Comparison of ENCODE assay signal across 1 cellular context in genomic region chr5:127517480-127518318, GRCh38.
TF ChIP-seq lines count a peak whose summit lies in the region.

TSS of gene PRRC1 (plus strand) at chr5:127517640. CDS start at chr5:127523480, 5,840 bp downstream.

TF ChIP-seq in GM23338, 12 proteins besides CTCF, POLR2A, EP300 and RAD21 (continued from another document):
- no peak for TF ChIP-seq REST (IDR thresholded peaks at IDR 0.05; ENCODE audit: unreplicated experiment)
- no peak for TF ChIP-seq ZNF331 (CRISPR knock-in tag; IDR thresholded peaks at IDR 0.05; ENCODE audit: low read depth)
- TF ChIP-seq ZNF114 (CRISPR knock-in tag; IDR thresholded peaks at IDR 0.05) = no peak
- no peak for TF ChIP-seq STAT1 (IDR thresholded peaks at IDR 0.05; ENCODE audit: unreplicated experiment)
- no peak for TF ChIP-seq ETS1 (IDR thresholded peaks at IDR 0.05)
